ENCODE assay signal across 26 cellular contexts in the genomic region with DNA sequence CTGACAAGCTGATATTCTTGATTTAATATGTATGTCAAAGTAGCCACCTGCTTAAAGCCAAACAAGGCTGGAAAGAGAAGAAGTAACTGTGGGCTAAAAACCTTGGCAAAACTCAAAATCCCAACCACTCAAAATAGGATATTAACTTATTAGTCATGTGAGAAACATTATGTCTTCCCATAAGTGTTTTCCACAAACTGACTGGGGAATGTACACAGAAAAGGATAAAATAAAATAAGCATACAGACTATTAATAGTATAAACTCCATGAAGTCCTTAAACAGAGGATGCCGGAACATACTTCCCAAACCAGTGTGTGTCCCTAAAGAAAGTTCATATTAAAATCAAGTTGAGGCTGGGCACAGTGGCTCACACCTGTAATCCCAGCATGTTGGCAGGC.
DNase-seq lines count a peak whose midpoint lies in the region; ATAC-seq and TF ChIP-seq lines count a peak whose summit lies in the region.
"Had no signal": no experiment of that assay in that cellular context is flagged by ENCODE, and none has a peak within 500 bp of the region (broad histone marks: within the 10 kb centered on the region; RNA-seq: fewer than 3 reads in every experiment).

No MANE protein-coding gene starts in this region.

- H3K4me1 ChIP-seq in esophagus squamous epithelium (peaks cover 0 to 10% (median 0%) of the 10 kb centered on the region in 3 donors), rectal smooth muscle tissue (ENCODE audit: control insufficient read depth, insufficient read depth, low read length) (peaks cover 8% of the 10 kb centered on the region)

- H3K4me3 ChIP-seq in esophagus squamous epithelium (no peak overlapping the region), rectal smooth muscle tissue (ENCODE audit: low read length) (no peak overlapping the region)
- H3K4me3 ChIP-seq: BLaER1 treated with 17β-estradiol and CSF1 and Interleukin-3, amounts not matched to agents 10 nM and 100 nM; GM12878; SK-N-MC had no signal

- intact Hi-C loops in esophagus squamous epithelium (cut with DNase I): no loop called here

- H3K4me1 Mint-ChIP-seq in HFFc6 (ENCODE audit: low read depth): peaks cover 55% of the 10 kb centered on the region
- H3K4me1 Mint-ChIP-seq in endothelial cell (ENCODE audit: unreplicated experiment): no peaks in the 10 kb centered on the region
- H3K4me1 Mint-ChIP-seq: CD4-positive, alpha-beta memory T cell; IgD-negative memory B cell had no signal

- H3K27ac ChIP-seq in esophagus squamous epithelium (peak overlapping the region in 3 of 4 donors; percentile 8 to 64 (median 45)), rectal smooth muscle tissue (ENCODE audit: low read depth, low read length) (peak overlapping the region; percentile 60)
- H3K27ac ChIP-seq: BLaER1 treated with 17β-estradiol and CSF1 and Interleukin-3, amounts not matched to agents 10 nM and 100 nM; RWPE1; SK-N-MC had no signal

- H3K27me3 Mint-ChIP-seq in HFFc6 (ENCODE audit: insufficient read depth) (no peaks in the 10 kb centered on the region), endothelial cell (ENCODE audit: unreplicated experiment) (peaks cover 1% of the 10 kb centered on the region)
- H3K27me3 Mint-ChIP-seq: IgD-negative memory B cell had no signal

- TF ChIP-seq CTCF in HFFc6 (IDR thresholded peaks at IDR 0.05): no peak
- TF ChIP-seq CTCF in esophagus squamous epithelium (IDR thresholded peaks at IDR 0.05): no peak
- TF ChIP-seq CTCF in endothelial cell (IDR thresholded peaks at IDR 0.05; ENCODE audit: unreplicated experiment): no peak

- H3K36me3 ChIP-seq in esophagus squamous epithelium (no peaks in the 10 kb centered on the region), rectal smooth muscle tissue (ENCODE audit: control insufficient read depth, insufficient read depth, low read length) (no peaks in the 10 kb centered on the region)
- H3K36me3 ChIP-seq: BLaER1 treated with 17β-estradiol and CSF1 and Interleukin-3, amounts not matched to agents 10 nM and 100 nM had no signal

- DNase-seq in HFFc6 (no peak), esophagus squamous epithelium (lab: John Stamatoyannopoulos, UW) (no peak), cortex of kidney (lab: John Stamatoyannopoulos, UW) (no peak), endothelial cell (ENCODE audit: low spot score) (no peak)
- DNase-seq: Caco-2; CD4-positive, alpha-beta memory T cell; DMS 273 treated with DMSO at 0.1 percent for 48 hours; DMS79 treated with DMSO at 0.1 percent for 48 hours; GOT3; NCI-H1105; NCI-H2029 treated with DMSO at 0.1 percent for 48 hours; NCI-H2171; NCI-H345; NCI-H524; NCI-H774; NK-92 treated with Interleukin-12 subunit alpha and Interleukin-12 subunit beta, amount 100 ng/mL, for 24 hours; SHP77 treated with DMSO at 0.1 percent for 48 hours had no signal

- H3K9me3 Mint-ChIP-seq in HFFc6 (peaks cover 15% of the 10 kb centered on the region), endothelial cell (ENCODE audit: unreplicated experiment) (no peaks in the 10 kb centered on the region)

- no peak overlapping the region for H3K9ac ChIP-seq in rectal smooth muscle tissue (ENCODE audit: low read length)
- H3K9ac ChIP-seq: BLaER1 treated with 17β-estradiol and CSF1 and Interleukin-3, amounts not matched to agents 10 nM and 100 nM had no signal

- H3K27ac Mint-ChIP-seq in HFFc6 (peak overlapping the region; percentile 65), endothelial cell (ENCODE audit: unreplicated experiment) (no peak overlapping the region)
- H3K27ac Mint-ChIP-seq: CD4-positive, alpha-beta memory T cell; IgD-negative memory B cell had no signal

- H3K4me3 Mint-ChIP-seq in HFFc6: no peak overlapping the region
- no peak overlapping the region for H3K4me3 Mint-ChIP-seq in endothelial cell (ENCODE audit: unreplicated experiment)
- H3K4me3 Mint-ChIP-seq: CD4-positive, alpha-beta memory T cell; IgD-negative memory B cell had no signal

- 78 to 94% methylated on average over 1 of the region's 1 CpG for WGBS in esophagus squamous epithelium, 2 donors

- peaks cover 15% of the 10 kb centered on the region for H3K36me3 Mint-ChIP-seq in HFFc6 (ENCODE audit: low read depth)
- no peaks in the 10 kb centered on the region for H3K36me3 Mint-ChIP-seq in endothelial cell (ENCODE audit: low read depth, unreplicated experiment)
- H3K36me3 Mint-ChIP-seq: CD4-positive, alpha-beta memory T cell; IgD-negative memory B cell had no signal

- ATAC-seq in HG03439 (IDR thresholded peaks at IDR 0.05; ENCODE audit: unreplicated experiment) (no peak), HG02571 (IDR thresholded peaks at IDR 0.05; ENCODE audit: unreplicated experiment) (no peak)
- ATAC-seq: GM12878, HCT116 had no signal

- no peak for TF ChIP-seq POLR2A in esophagus squamous epithelium (IDR thresholded peaks at IDR 0.05)

- H3K27me3 ChIP-seq in esophagus squamous epithelium: no peaks in the 10 kb centered on the region
- H3K27me3 ChIP-seq in rectal smooth muscle tissue (ENCODE audit: control insufficient read depth, insufficient read depth, low read length): no peaks in the 10 kb centered on the region
- H3K27me3 ChIP-seq: BLaER1 treated with 17β-estradiol and CSF1 and Interleukin-3, amounts not matched to agents 10 nM and 100 nM had no signal

- H3K9me3 ChIP-seq in esophagus squamous epithelium: peaks cover 0 to 14% (median 0%) of the 10 kb centered on the region in 3 donors
- H3K9me3 ChIP-seq: Caco-2 had no signal
